1 cellular context compared by ENCODE assay signal in genomic region chr15:68620721-68621528, GRCh38.
TF ChIP-seq lines count a peak whose summit lies in the region.

No MANE protein-coding gene starts in this region.

TF ChIP-seq in IMR-90, 13 proteins besides CTCF, POLR2A, EP300 and RAD21 (continued from another document):
- TF ChIP-seq ELK1 (IDR thresholded peaks at IDR 0.05; ENCODE audit: borderline replicate concordance, low read depth, low read length) (no peak), SMC3 (IDR thresholded peaks at IDR 0.05; ENCODE audit: low read depth, low read length) (peak; percentile 13; the same call in 1 of the 2 replicates), CEBPB (IDR thresholded peaks at IDR 0.05; ENCODE audit: low read depth, low read length) (peak; percentile 89), MAFK (IDR thresholded peaks at IDR 0.05; ENCODE audit: low read depth, low read length) (no peak), RFX5 (IDR thresholded peaks at IDR 0.05; ENCODE audit: low read depth, low read length) (no peak), CHD1 (IDR thresholded peaks at IDR 0.05; ENCODE audit: low read depth, low read length) (no peak), RCOR1 (IDR thresholded peaks at IDR 0.05; ENCODE audit: insufficient replicate concordance, low read length) (peak; percentile 74), FOS (IDR thresholded peaks at IDR 0.05; ENCODE audit: low read depth, low read length) (no peak; the same call in 1 of the 2 replicates), NFE2L2 (IDR thresholded peaks at IDR 0.05; ENCODE audit: low read depth, low read length) (0 out of 2 replicates have a peak, but pooled peaks have one; percentile 5), MXI1 (IDR thresholded peaks at IDR 0.05; ENCODE audit: borderline replicate concordance, low read depth, low read length) (no peak), BHLHE40 (IDR thresholded peaks at IDR 0.05; ENCODE audit: low read depth, low read length) (peak; percentile 31; the same call in 1 of the 2 replicates)
TF ChIP-seq in IMR-90: peak in this region for 7.
